14 cellular contexts compared by ENCODE assay signal in genomic region chr10:15782851-15783250, GRCh38.
DNase-seq lines count a peak whose midpoint lies in the region; ATAC-seq and TF ChIP-seq lines count a peak whose summit lies in the region.
"Had no signal": no experiment of that assay in that cellular context is flagged by ENCODE, and none has a peak within 500 bp of the region (broad histone marks: within the 10 kb centered on the region; RNA-seq: fewer than 3 reads in every experiment).

No MANE protein-coding gene starts in this region.

- RAD21 ChIA-PET in HCT116 (lab: Charles Lee; ENCODE audit: low non-redundant PET in 1 of 2, low total read pairs in 2 of 2, uncharacterized antibody in 2 of 2, unreplicated experiment in 2 of 2) = no interaction called here

- H3K4me3 Mint-ChIP-seq in activated CD4-positive, alpha-beta memory T cell treated with anti-CD3 and anti-CD28 coated beads, Interleukin-2, amount 10 ng/mL, durations not matched to agents 7 days and 5 days = no peak overlapping the region
- H3K4me3 Mint-ChIP-seq: CD14-positive monocyte; CD8-positive, alpha-beta memory T cell had no signal

- H4K8ac ChIP-seq in neuronal stem cell (ENCODE audit: low read depth, low read length) = peak overlapping the region; percentile 48

- H3K9ac ChIP-seq in HCT116 (ENCODE audit: low read length) (no peak overlapping the region), neuronal stem cell (ENCODE audit: low read depth, low read length, poor library complexity) (no peak overlapping the region)

- no peak overlapping the region for H2BK12ac ChIP-seq in neuronal stem cell (ENCODE audit: low read length)

- no peak overlapping the region for H3K18ac ChIP-seq in neuronal stem cell (ENCODE audit: low read length)

- DNase-seq in HCT116 (ENCODE audit: low read depth, low spot score) (no peak), neuronal stem cell (ENCODE audit: low spot score) (no peak), GF-D8 (lab: John Stamatoyannopoulos, UW) (no peak)
- no peak for DNase-seq in activated CD4-positive, alpha-beta memory T cell treated with anti-CD3 and anti-CD28 coated beads, Interleukin-2, amount 10 ng/mL, durations not matched to agents 7 days and 5 days
- DNase-seq: Caco-2; CD8-positive, alpha-beta memory T cell; DMS53; GOT3 had no signal

- no peaks in the 10 kb centered on the region for H3K4me1 Mint-ChIP-seq in activated CD4-positive, alpha-beta memory T cell treated with anti-CD3 and anti-CD28 coated beads, Interleukin-2, amount 10 ng/mL, durations not matched to agents 7 days and 5 days
- H3K4me1 Mint-ChIP-seq: CD14-positive monocyte; CD8-positive, alpha-beta memory T cell had no signal

- intact Hi-C loops in HCT116 (cut with micrococcal nuclease) = no loop called here

- TF ChIP-seq POLR2A in HCT116 (IDR thresholded peaks at IDR 0.05; ENCODE audit: borderline replicate concordance, extremely low read depth, insufficient read depth, insufficient read length) = no peak

- no peak overlapping the region for H3K14ac ChIP-seq in neuronal stem cell (ENCODE audit: low read length)

- H3K4me1 ChIP-seq in HCT116 (ENCODE audit: control insufficient read depth in 1 of 2, insufficient read depth in 2 of 2, low read length in 2 of 2) (peaks cover 0 to 42% of the 10 kb centered on the region in 2 experiments; a peak in 3 of 4 replicates), neuronal stem cell (ENCODE audit: control insufficient read depth in 2 of 2, insufficient read depth in 1 of 2, low read depth in 1 of 2, low read length in 2 of 2) (peaks cover 0 to 2% of the 10 kb centered on the region in 2 donors)
- H3K4me1 ChIP-seq: A549 had no signal

- WGBS in neuronal stem cell (ENCODE audit: extremely low coverage in 2 of 2, insufficient read length in 2 of 2, insufficient replicate concordance in 1 of 2), 2 donors = no CpG with 5 or more reads among the region's 4 CpGs

- ATAC-seq in HCT116 = peak; percentile 36; the same call in 1 of the 2 replicates
- ATAC-seq in GM19463 (IDR thresholded peaks at IDR 0.05; ENCODE audit: unreplicated experiment) = no peak
- ATAC-seq: A549 had no signal

- no peak overlapping the region for H2AK5ac ChIP-seq in neuronal stem cell (ENCODE audit: low read depth, low read length)

- H3K36me3 ChIP-seq in HCT116 (ENCODE audit: control insufficient read depth in 1 of 2, insufficient read depth in 2 of 2, low read length in 2 of 2) (no peaks in the 10 kb centered on the region; a peak in 1 of 4 replicates), neuronal stem cell (replicated peaks in 1 of 2; ENCODE audit: control insufficient read depth in 2 of 2, insufficient read depth in 2 of 2, low read length in 2 of 2) (peaks cover 9 to 52% of the 10 kb centered on the region in 2 donors)

- no peaks in the 10 kb centered on the region for H3K9me3 Mint-ChIP-seq in activated CD4-positive, alpha-beta memory T cell treated with anti-CD3 and anti-CD28 coated beads, Interleukin-2, amount 10 ng/mL, durations not matched to agents 7 days and 5 days

- H3K27me3 ChIP-seq in HCT116 (ENCODE audit: insufficient read depth, low read length) (no peaks in the 10 kb centered on the region), neuronal stem cell (ENCODE audit: control insufficient read depth in 3 of 3, insufficient read depth in 3 of 3, low read depth in 1 of 3, low read length in 3 of 3) (no peaks in the 10 kb centered on the region)

- H3K23ac ChIP-seq in neuronal stem cell (ENCODE audit: low read depth, low read length, poor library complexity) = no peak overlapping the region

- TF ChIP-seq RAD21 in HCT116 (IDR thresholded peaks at IDR 0.05; ENCODE audit: low read depth) = no peak

- H3K27ac Mint-ChIP-seq in activated CD4-positive, alpha-beta memory T cell treated with anti-CD3 and anti-CD28 coated beads, Interleukin-2, amount 10 ng/mL, durations not matched to agents 7 days and 5 days = no peak overlapping the region

- no peak for TF ChIP-seq CTCF in HCT116 (IDR thresholded peaks at IDR 0.05 in 2 of 3, conservative IDR thresholded peaks at IDR 0.05 in 1 of 3; ENCODE audit: borderline replicate concordance in 1 of 3, insufficient read depth in 1 of 3, low read depth in 2 of 3, low read length in 2 of 3)
- TF ChIP-seq CTCF in VCaP (conservative IDR thresholded peaks at IDR 0.05) = no peak

- H4K91ac ChIP-seq in neuronal stem cell (ENCODE audit: low read depth, low read length, poor library complexity) = no peak overlapping the region

- no peaks in the 10 kb centered on the region for H3K27me3 Mint-ChIP-seq in activated CD4-positive, alpha-beta memory T cell treated with anti-CD3 and anti-CD28 coated beads, Interleukin-2, amount 10 ng/mL, durations not matched to agents 7 days and 5 days
- H3K27me3 Mint-ChIP-seq: CD8-positive, alpha-beta memory T cell had no signal

- no peaks in the 10 kb centered on the region for H3K79me2 ChIP-seq in HCT116 (ENCODE audit: insufficient read depth, low read length)

- H3K4me2 ChIP-seq in HCT116 (ENCODE audit: low read length) (peak overlapping the region; percentile 35), neuronal stem cell (ENCODE audit: insufficient read depth, low read length, poor library complexity, severe bottlenecking) (no peak overlapping the region)
- H3K4me2 ChIP-seq: A549 had no signal

- H4K20me1 ChIP-seq in HCT116 (ENCODE audit: insufficient read depth) = no peaks in the 10 kb centered on the region

- no peak overlapping the region for H2BK15ac ChIP-seq in neuronal stem cell (ENCODE audit: low read length)

- H2AFZ ChIP-seq in HCT116 (ENCODE audit: low read depth, low read length, poor library complexity, severe bottlenecking) (no peak overlapping the region), neuronal stem cell (ENCODE audit: low read length) (no peak overlapping the region)

- H3K9me3 ChIP-seq in HCT116 (ENCODE audit: control insufficient read depth in 1 of 2, insufficient read depth in 1 of 2, low read depth in 1 of 2, low read length in 2 of 2) = no peaks in the 10 kb centered on the region
- H3K9me3 ChIP-seq in neuronal stem cell (replicated peaks in 1 of 2; ENCODE audit: control insufficient read depth in 2 of 2, insufficient read depth in 1 of 2, low read depth in 1 of 2, low read length in 2 of 2) = no peaks in the 10 kb centered on the region
- H3K9me3 ChIP-seq: A549, Caco-2, HAP-1 had no signal

- CTCF ChIA-PET in HCT116 (lab: Charles Lee) = no interaction called here
- CTCF ChIA-PET in activated CD4-positive, alpha-beta memory T cell treated with anti-CD3 and anti-CD28 coated beads, Interleukin-2, amount 10 ng/mL, durations not matched to agents 7 days and 5 days (lab: Charles Lee) = no interaction called here

- no peak overlapping the region for H2BK120ac ChIP-seq in neuronal stem cell (ENCODE audit: low read depth, low read length)

- no TSS peak for BruUV-seq in HCT116 (replicated peaks; lab: Mats Ljungman, UMichigan)

- POLR2A ChIA-PET in HCT116 (lab: Charles Lee) = no interaction called here
- POLR2A ChIA-PET in activated CD4-positive, alpha-beta memory T cell treated with anti-CD3 and anti-CD28 coated beads, Interleukin-2, amount 10 ng/mL, durations not matched to agents 7 days and 5 days (lab: Charles Lee) = no interaction called here

- H3K79me1 ChIP-seq in neuronal stem cell (ENCODE audit: low read depth, low read length) = peaks cover 4% of the 10 kb centered on the region

- H2BK5ac ChIP-seq in neuronal stem cell (ENCODE audit: low read length) = no peak overlapping the region

- H3K27ac ChIP-seq in HCT116 (ENCODE audit: low read depth, low read length) (no peak overlapping the region), VCaP (peak overlapping the region; percentile 75; the same call in 1 of the 2 replicates), neuronal stem cell (replicated peaks; ENCODE audit: low read length) (no peak overlapping the region)
- H3K27ac ChIP-seq: A549, HL-60 had no signal

- H3K4ac ChIP-seq in neuronal stem cell (ENCODE audit: low read length) = no peak overlapping the region

- H3K4me3 ChIP-seq in HCT116 (replicated peaks in 1 of 2; ENCODE audit: low read depth in 1 of 2, low read length in 2 of 2) (no peak overlapping the region), neuronal stem cell (ENCODE audit: low read length in 2 of 2) (no peak overlapping the region)
- H3K4me3 ChIP-seq: A549, HAP-1 had no signal

- peaks cover 63% of the 10 kb centered on the region for H3K36me3 Mint-ChIP-seq in activated CD4-positive, alpha-beta memory T cell treated with anti-CD3 and anti-CD28 coated beads, Interleukin-2, amount 10 ng/mL, durations not matched to agents 7 days and 5 days (ENCODE audit: low read depth)

- H3K9me2 ChIP-seq in HCT116 (ENCODE audit: insufficient read depth) = no peaks in the 10 kb centered on the region

TF ChIP-seq in HCT116, 20 proteins besides CTCF, POLR2A, EP300 and RAD21:
- TF ChIP-seq ZFX (IDR thresholded peaks at IDR 0.05) = no peak
- TF ChIP-seq FOSL1 (IDR thresholded peaks at IDR 0.05; ENCODE audit: low read depth) = no peak
